9 cellular contexts compared by ENCODE assay signal in the genomic region with DNA sequence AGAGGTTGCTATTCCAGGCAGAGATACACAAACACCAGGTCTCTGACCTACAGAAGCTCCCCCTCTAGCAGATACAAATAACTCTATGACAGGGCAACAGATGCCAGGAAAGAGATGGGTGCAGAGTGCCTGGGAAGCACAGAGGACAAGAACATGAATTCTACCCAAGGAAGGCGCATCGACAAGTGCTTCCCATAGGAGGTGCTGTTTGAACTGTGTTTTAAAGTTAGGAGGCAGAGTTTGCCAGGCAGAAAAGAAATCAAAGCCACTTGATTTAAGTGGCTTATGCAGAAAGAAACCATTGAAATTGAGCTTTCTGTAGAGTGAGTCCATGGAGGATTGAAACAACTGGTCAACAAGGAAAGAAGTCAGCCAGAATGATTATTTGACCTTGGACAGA. TPM values are rescaled to one million over a fixed set of nuclear protein-coding genes. Genes with fewer than 3 reads are reported as not detected.
DNase-seq lines count a peak whose midpoint lies in the region; ATAC-seq and TF ChIP-seq lines count a peak whose summit lies in the region.
"Had no signal": no experiment of that assay in that cellular context is flagged by ENCODE, and none has a peak within 500 bp of the region (broad histone marks: within the 10 kb centered on the region; RNA-seq: fewer than 3 reads in every experiment).

No MANE protein-coding gene starts in this region.

- CTCF ChIA-PET in Panc1 (lab: Charles Lee): no interaction called here

- DNase-seq in AML-193 (lab: John Stamatoyannopoulos, UW): peak; percentile 13 to 34
- no peak for DNase-seq in Panc1 (ENCODE audit: low read depth, low spot score)
- DNase-seq in iPS DF 19.7 (ENCODE audit: low read depth, low spot score): peak; percentile 20
- no peak for DNase-seq in adrenal gland
- DNase-seq in DMS114 treated with DMSO at 0.1 percent for 48 hours (lab: John Stamatoyannopoulos, UW; ENCODE audit: unreplicated experiment): no peak
- no peak for DNase-seq in left lobe of liver (ENCODE audit: low spot score)
- DNase-seq: kidney had no signal

- H3K9me3 ChIP-seq in Panc1 (ENCODE audit: control insufficient read depth, insufficient read depth, low read depth, low read length) (no peaks in the 10 kb centered on the region; the same call in 1 of the 2 replicates), adrenal gland (replicated peaks in 1 of 3) (no peaks in the 10 kb centered on the region)

- no peak for ATAC-seq in Panc1
- no peak for ATAC-seq in left lobe of liver
- no peak for ATAC-seq in HG02852 (IDR thresholded peaks at IDR 0.05; ENCODE audit: unreplicated experiment)

- intact Hi-C loops in Panc1 (cut with micrococcal nuclease; ENCODE audit: unreplicated experiment) (no loop called here), adrenal gland (cut with DNase I) (no loop called here)

- H3K27me3 ChIP-seq in Panc1 (ENCODE audit: control insufficient read depth, insufficient read depth, low read length) (peaks cover 20% of the 10 kb centered on the region), adrenal gland (no peaks in the 10 kb centered on the region)

- H3K4me1 ChIP-seq in Panc1 (ENCODE audit: control insufficient read depth, insufficient read depth, low read length): no peaks in the 10 kb centered on the region
- no peaks in the 10 kb centered on the region for H3K4me1 ChIP-seq in adrenal gland (replicated peaks in 1 of 2)

- no peak overlapping the region for H3K4me3 ChIP-seq in Panc1 (ENCODE audit: low read depth in 2 of 2, low read length in 2 of 2)
- no peak overlapping the region for H3K4me3 ChIP-seq in adrenal gland

- no peak for TF ChIP-seq POLR2A in adrenal gland (IDR thresholded peaks at IDR 0.05)

- H3K27ac ChIP-seq in Panc1 (ENCODE audit: low read length) (no peak overlapping the region), adrenal gland (no peak overlapping the region)

- no peaks in the 10 kb centered on the region for H3K36me3 ChIP-seq in Panc1 (ENCODE audit: control insufficient read depth, insufficient read depth, low read length)
- H3K36me3 ChIP-seq in adrenal gland (replicated peaks in 1 of 2): no peaks in the 10 kb centered on the region

- in situ Hi-C loops in Panc1 (cut with HindIII; ENCODE audit: low pct_unique_long_range_greater_than_20kb, low sequenced_read_pairs): no loop called here

- TF ChIP-seq CTCF in GM12874 (IDR thresholded peaks at IDR 0.05; ENCODE audit: insufficient read depth, low read depth, low read length): peak; percentile 44; the same call in 1 of the 2 replicates
- peak; percentile 40 for TF ChIP-seq CTCF in Panc1 (IDR thresholded peaks at IDR 0.05)
- peak in 2 of 6 experiments; percentile 9 to 24 for TF ChIP-seq CTCF in adrenal gland (IDR thresholded peaks at IDR 0.05)

- 45 to 81% (median 56%) methylated on average over 2 of the region's 2 CpGs for WGBS in adrenal gland, 4 donors

- POLR2A ChIA-PET in Panc1 (lab: Charles Lee): no interaction called here

- no TSS peak for BruUV-seq in Panc1 (replicated peaks; lab: Mats Ljungman, UMichigan)

RNA-seq across cellular contexts. Expression of gene EGR2, which starts 35.3 kb away (rescaled TPM):
- total RNA-seq in Panc1 (2021; ENCODE audit: unreplicated experiment) (0.82 TPM), adrenal gland (1 to 10 TPM in 4 of 8 donors, under 1 TPM in 4; 0.24 to 6.8 (median 0.84) TPM), left lobe of liver (0.30 TPM)
- 0.41 TPM for polyA plus RNA-seq in Panc1 (2012; ENCODE audit: insufficient read length)
- polyA plus RNA-seq in adrenal gland: 1 to 10 TPM; 1.8 to 4.2 (median 2.3) TPM

RNA-seq across cellular contexts. Expression of gene ADO, which starts 46.9 kb away (rescaled TPM):
- 24.9 TPM for total RNA-seq in Panc1 (2021; ENCODE audit: unreplicated experiment)
- polyA plus RNA-seq in Panc1 (2012; ENCODE audit: insufficient read length): 20.8 TPM
- 10 to 100 TPM; 18.8 to 27.2 (median 23.7) TPM for total RNA-seq in adrenal gland
- 10 to 100 TPM in 1 of 3 donors, 1 to 10 TPM in 2; 5.3 to 24.9 (median 5.6) TPM for polyA plus RNA-seq in adrenal gland
- total RNA-seq in left lobe of liver: 4.5 TPM

Comparison
In these comparisons a context has a peak if more than half of its experiments do, and no peak if none do; other contexts are left out.
1. DNase-seq: peak in AML-193 (2 of 2) and iPS DF 19.7 (single experiment); none in Panc1 (single experiment), adrenal gland (0 of 7), DMS114 treated with DMSO at 0.1 percent for 48 hours (single experiment) and left lobe of liver (single experiment).